Comparison of ENCODE assay signal across 7 cellular contexts in the genomic region with DNA sequence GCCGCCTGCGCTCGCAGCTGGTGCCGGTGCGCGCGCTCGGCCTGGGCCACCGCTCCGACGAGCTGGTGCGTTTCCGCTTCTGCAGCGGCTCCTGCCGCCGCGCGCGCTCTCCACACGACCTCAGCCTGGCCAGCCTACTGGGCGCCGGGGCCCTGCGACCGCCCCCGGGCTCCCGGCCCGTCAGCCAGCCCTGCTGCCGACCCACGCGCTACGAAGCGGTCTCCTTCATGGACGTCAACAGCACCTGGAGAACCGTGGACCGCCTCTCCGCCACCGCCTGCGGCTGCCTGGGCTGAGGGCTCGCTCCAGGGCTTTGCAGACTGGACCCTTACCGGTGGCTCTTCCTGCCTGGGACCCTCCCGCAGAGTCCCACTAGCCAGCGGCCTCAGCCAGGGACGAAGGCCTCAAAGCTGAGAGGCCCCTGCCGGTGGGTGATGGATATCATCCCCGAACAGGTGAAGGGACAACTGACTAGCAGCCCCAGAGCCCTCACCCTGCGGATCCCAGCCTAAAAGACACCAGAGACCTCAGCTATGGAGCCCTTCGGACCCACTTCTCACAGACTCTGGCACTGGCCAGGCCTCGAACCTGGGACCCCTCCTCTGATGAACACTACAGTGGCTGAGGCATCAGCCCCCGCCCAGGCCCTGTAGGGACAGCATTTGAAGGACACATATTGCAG. TPM values are rescaled to one million over a fixed set of nuclear protein-coding genes. Genes with fewer than 3 reads are reported as not detected.
DNase-seq lines count a peak whose midpoint lies in the region; ATAC-seq, FAIRE-seq and TF ChIP-seq lines count a peak whose summit lies in the region.
"Had no signal": no experiment of that assay in that cellular context is flagged by ENCODE, and none has a peak within 500 bp of the region (broad histone marks: within the 10 kb centered on the region; RNA-seq: fewer than 3 reads in every experiment).

No MANE protein-coding gene starts in this region.

- H3K9me3 ChIP-seq in ectodermal cell (ENCODE audit: control insufficient read depth, low read length) = no peaks in the 10 kb centered on the region
- no peaks in the 10 kb centered on the region for H3K9me3 ChIP-seq in parathyroid adenoma (ENCODE audit: control insufficient read depth, low read length)

- H3K4me3 Mint-ChIP-seq in activated naive CD4-positive, alpha-beta T cell treated with anti-CD3 and anti-CD28 coated beads, Interleukin-2, amount 10 ng/mL, durations not matched to agents 7 days and 5 days = peak overlapping the region; percentile 54

- peak overlapping the region; percentile 10 for H3K4me2 ChIP-seq in parathyroid adenoma (ENCODE audit: low read length)

- peaks cover 16% of the 10 kb centered on the region for H3K4me1 Mint-ChIP-seq in activated naive CD4-positive, alpha-beta T cell treated with anti-CD3 and anti-CD28 coated beads, Interleukin-2, amount 10 ng/mL, durations not matched to agents 7 days and 5 days

- H3K36me3 ChIP-seq in ectodermal cell (ENCODE audit: control insufficient read depth, insufficient read depth, low read length) (no peaks in the 10 kb centered on the region), parathyroid adenoma (ENCODE audit: control insufficient read depth, insufficient read depth, low read length) (no peaks in the 10 kb centered on the region)

- H3K9ac ChIP-seq in parathyroid adenoma = no peak overlapping the region

- peak; percentile 38 for DNase-seq in activated naive CD4-positive, alpha-beta T cell treated with anti-CD3 and anti-CD28 coated beads, Interleukin-2, amount 10 ng/mL, durations not matched to agents 7 days and 5 days
- DNase-seq in activated naive CD4-positive, alpha-beta T cell treated with Interleukin-2 at 50 U/mL for 16 hours = no peak
- DNase-seq in RCC 7860 (ENCODE audit: low spot score) = no peak

- H3K27ac Mint-ChIP-seq in activated naive CD4-positive, alpha-beta T cell treated with anti-CD3 and anti-CD28 coated beads, Interleukin-2, amount 10 ng/mL, durations not matched to agents 7 days and 5 days = no peak overlapping the region

- no peak for ATAC-seq in GM21619 (IDR thresholded peaks at IDR 0.05; ENCODE audit: unreplicated experiment)

- peaks cover 55% of the 10 kb centered on the region for H3K27me3 Mint-ChIP-seq in activated naive CD4-positive, alpha-beta T cell treated with anti-CD3 and anti-CD28 coated beads, Interleukin-2, amount 10 ng/mL, durations not matched to agents 7 days and 5 days

- H3K27me3 ChIP-seq in ectodermal cell (ENCODE audit: control insufficient read depth, insufficient read depth, low read length, poor library complexity, severe bottlenecking) (peaks cover 46% of the 10 kb centered on the region), parathyroid adenoma (ENCODE audit: control insufficient read depth, insufficient read depth, low read length) (no peaks in the 10 kb centered on the region)

- no peaks in the 10 kb centered on the region for H3K79me2 ChIP-seq in parathyroid adenoma

- H3K36me3 Mint-ChIP-seq in activated naive CD4-positive, alpha-beta T cell treated with anti-CD3 and anti-CD28 coated beads, Interleukin-2, amount 10 ng/mL, durations not matched to agents 7 days and 5 days = no peaks in the 10 kb centered on the region

- H3K27ac ChIP-seq in ectodermal cell (ENCODE audit: insufficient read depth, low read depth, low read length, poor library complexity, severe bottlenecking) (no peak overlapping the region), parathyroid adenoma (peak overlapping the region; percentile 62)

- peak overlapping the region; percentile 66 for H2AFZ ChIP-seq in parathyroid adenoma

- 8 to 9% methylated on average over 49 of the region's 49 CpGs for WGBS in ectodermal cell, 2 experiments

- peaks cover 17% of the 10 kb centered on the region for H3K4me1 ChIP-seq in ectodermal cell (ENCODE audit: control insufficient read depth, insufficient read depth, low read length)
- H3K4me1 ChIP-seq in parathyroid adenoma = peaks cover 20% of the 10 kb centered on the region

- H3K4me3 ChIP-seq in ectodermal cell (ENCODE audit: insufficient read depth, low read depth, low read length) (peak overlapping the region; percentile 36), parathyroid adenoma (ENCODE audit: low read depth, low read length) (no peak overlapping the region)

- H3K9me3 Mint-ChIP-seq in activated naive CD4-positive, alpha-beta T cell treated with anti-CD3 and anti-CD28 coated beads, Interleukin-2, amount 10 ng/mL, durations not matched to agents 7 days and 5 days = no peaks in the 10 kb centered on the region

- peak; percentile 14 for TF ChIP-seq CTCF in parathyroid adenoma (IDR thresholded peaks at IDR 0.05)

- CTCF ChIA-PET in activated naive CD4-positive, alpha-beta T cell treated with anti-CD3 and anti-CD28 coated beads, Interleukin-2, amount 10 ng/mL, durations not matched to agents 7 days and 5 days (lab: Charles Lee) = interaction anchor here (0.9 to 13.7 kb wide), 4 partner anchors 10 to 171 kb away, joined by 4 to 452 read pairs (median 62); a partner anchor contains a TSS

- FAIRE-seq in RCC 7860 (lab: Jason Lieb, UNC) = no peak
- FAIRE-seq: frontal cortex had no signal

RNA-seq across cellular contexts. Expression of a gene that starts 3.0 kb away (rescaled TPM):
- polyA plus RNA-seq in ectodermal cell (2013, experiment 1 of 4) = 1.8 TPM
- polyA plus RNA-seq in ectodermal cell (2013, experiment 2 of 4) = 1.5 TPM
- polyA plus RNA-seq in ectodermal cell (2013, experiment 3 of 4) = 3.3 TPM
- polyA plus RNA-seq in ectodermal cell (2013, experiment 4 of 4) = 1.6 TPM

RNA-seq across cellular contexts. Expression of a gene that starts 10.1 kb away (rescaled TPM):
- polyA plus RNA-seq in ectodermal cell (2013, experiment 1 of 4) = 24.8 TPM
- polyA plus RNA-seq in ectodermal cell (2013, experiment 2 of 4) = 21.0 TPM
- 15.6 TPM for polyA plus RNA-seq in ectodermal cell (2013, experiment 3 of 4)
- polyA plus RNA-seq in ectodermal cell (2013, experiment 4 of 4) = 17.3 TPM

RNA-seq across cellular contexts. Expression of a gene that starts 33.2 kb away (rescaled TPM):
- 34.3 TPM for polyA plus RNA-seq in ectodermal cell (2013, experiment 1 of 4)
- 34.3 TPM for polyA plus RNA-seq in ectodermal cell (2013, experiment 2 of 4)
- polyA plus RNA-seq in ectodermal cell (2013, experiment 3 of 4) = 23.1 TPM
- 28.4 TPM for polyA plus RNA-seq in ectodermal cell (2013, experiment 4 of 4)

RNA-seq across cellular contexts. Expression of a gene that starts 38.1 kb away (rescaled TPM):
- polyA plus RNA-seq in ectodermal cell (2013, experiment 1 of 4) = 70.0 TPM
- polyA plus RNA-seq in ectodermal cell (2013, experiment 2 of 4) = 73.6 TPM
- 83.4 TPM for polyA plus RNA-seq in ectodermal cell (2013, experiment 3 of 4)
- 99.4 TPM for polyA plus RNA-seq in ectodermal cell (2013, experiment 4 of 4)

RNA-seq across cellular contexts. Expression of a gene that starts 42.4 kb away (rescaled TPM):
- 82.7 TPM for polyA plus RNA-seq in ectodermal cell (2013, experiment 1 of 4)
- polyA plus RNA-seq in ectodermal cell (2013, experiment 2 of 4) = 77.3 TPM
- polyA plus RNA-seq in ectodermal cell (2013, experiment 3 of 4) = 72.0 TPM
- polyA plus RNA-seq in ectodermal cell (2013, experiment 4 of 4) = 78.7 TPM
